ENCODE assay signal across 20 cellular contexts in genomic region chr11:72058416-72059034, GRCh38. TPM values are rescaled to one million over a fixed set of nuclear protein-coding genes. Genes with fewer than 3 reads are reported as not detected.
DNase-seq lines count a peak whose midpoint lies in the region; ATAC-seq, FAIRE-seq and TF ChIP-seq lines count a peak whose summit lies in the region.
"Had no signal": no experiment of that assay in that cellular context is flagged by ENCODE, and none has a peak within 500 bp of the region (broad histone marks: within the 10 kb centered on the region; RNA-seq: fewer than 3 reads in every experiment).

No MANE protein-coding gene starts in this region.

- TF ChIP-seq CTCF in brain (conservative IDR thresholded peaks at IDR 0.05) (no peak), HepG2 (CRISPR knock-in tag; IDR thresholded peaks at IDR 0.05) (no peak)

- H3K4me2 ChIP-seq in HepG2 (ENCODE audit: low read depth, low read length), result no peak overlapping the region

- CTCF ChIA-PET in HepG2 (lab: Yijun Ruan, JAX; ENCODE audit: low intra/inter-chr PET ratio, low total read pairs), result no interaction called here

- H3K4me1 ChIP-seq in HepG2 (ENCODE audit: insufficient read depth, low read length), result no peaks in the 10 kb centered on the region
- H3K4me1 ChIP-seq: ascending aorta had no signal

- peaks cover 0 to 5% of the 10 kb centered on the region in 2 experiments; a peak in 1 of 5 replicates for H3K36me3 ChIP-seq in HepG2 (replicated peaks in 1 of 2; ENCODE audit: control insufficient read depth in 1 of 2, insufficient read depth in 2 of 2, low read length in 2 of 2)
- H3K36me3 ChIP-seq: ascending aorta had no signal

- H3K9me3 Mint-ChIP-seq in brain, result no peaks in the 10 kb centered on the region
- H3K9me3 Mint-ChIP-seq: CD14-positive monocyte; endodermal cell; naive thymus-derived CD8-positive, alpha-beta T cell; stimulated activated effector memory CD8-positive, alpha-beta T cell treated with anti-CD3 and anti-CD28 coated beads, Interleukin-12 subunit alpha, Interleukin-12 subunit beta, amount 100 ng/mL, for 72 hours had no signal

- H3K27me3 ChIP-seq in HepG2 (ENCODE audit: control insufficient read depth in 1 of 2, insufficient read depth in 2 of 2, low read length in 2 of 2), result no peaks in the 10 kb centered on the region
- H3K27me3 ChIP-seq: ascending aorta, heart right ventricle had no signal

- FAIRE-seq in HepG2 (lab: Jason Lieb, UNC), result no peak
- FAIRE-seq: GM18507 had no signal

- no peak for TF ChIP-seq EP300 in HepG2 (IDR thresholded peaks at IDR 0.05; ENCODE audit: low read depth in 2 of 2, low read length in 2 of 2)
- TF ChIP-seq EP300 in HepG2 (CRISPR knock-in tag; IDR thresholded peaks at IDR 0.05; ENCODE audit: borderline replicate concordance), result no peak

- WGBS in HepG2 (ENCODE audit: low lambda C conversion rate), result 97% methylated on average over 3 of the region's 3 CpGs

- TF ChIP-seq POLR2A in HepG2 (IDR thresholded peaks at IDR 0.05; ENCODE audit: insufficient read depth in 1 of 2, low read depth in 2 of 2, low read length in 2 of 2), result no peak

- H3K4me1 Mint-ChIP-seq in brain, result peaks cover 19% of the 10 kb centered on the region
- H3K4me1 Mint-ChIP-seq: endodermal cell; stimulated activated effector memory CD8-positive, alpha-beta T cell treated with anti-CD3 and anti-CD28 coated beads, Interleukin-12 subunit alpha, Interleukin-12 subunit beta, amount 100 ng/mL, for 72 hours had no signal

- H4K20me1 ChIP-seq in HepG2 (ENCODE audit: insufficient read depth, low read length), result no peaks in the 10 kb centered on the region

- POLR2A ChIA-PET in HepG2 (lab: Yijun Ruan, JAX), result no interaction called here

- peaks cover 3% of the 10 kb centered on the region for H3K79me2 ChIP-seq in HepG2 (ENCODE audit: insufficient read depth, low read length)

- peak overlapping the region in 1 of 5 experiments; percentile 7 for H3K4me3 Mint-ChIP-seq in brain
- H3K4me3 Mint-ChIP-seq: CD14-positive monocyte; endodermal cell; naive thymus-derived CD8-positive, alpha-beta T cell; stimulated activated effector memory CD8-positive, alpha-beta T cell treated with anti-CD3 and anti-CD28 coated beads, Interleukin-12 subunit alpha, Interleukin-12 subunit beta, amount 100 ng/mL, for 72 hours had no signal

- H3K9me3 ChIP-seq in HepG2 (ENCODE audit: low read length), result no peaks in the 10 kb centered on the region
- H3K9me3 ChIP-seq: ascending aorta, HAP-1, heart right ventricle had no signal

- no peak overlapping the region for H3K9ac ChIP-seq in HepG2 (ENCODE audit: insufficient read depth, low read depth, low read length)

- BruUV-seq in HepG2 (replicated peaks; lab: Mats Ljungman, UMichigan), result no TSS peak

- no peak overlapping the region for H2AFZ ChIP-seq in HepG2 (ENCODE audit: low read length)

- peaks cover 18% of the 10 kb centered on the region for H3K36me3 Mint-ChIP-seq in brain

- intact Hi-C loops in HepG2 (cut with micrococcal nuclease; ENCODE audit: unreplicated experiment), result no loop called here

- TF ChIP-seq RAD21 in HepG2 (CRISPR knock-in tag; IDR thresholded peaks at IDR 0.05), result no peak

- peak; percentile 13 for DNase-seq in GM03348 (ENCODE audit: low spot score)
- DNase-seq in NCI-H2171 treated with DMSO at 0.1 percent for 48 hours (lab: John Stamatoyannopoulos, UW), result peak; percentile 88
- no peak for DNase-seq in HepG2 (ENCODE audit: low spot score)
- no peak for DNase-seq in NK-92 (lab: John Stamatoyannopoulos, UW; ENCODE audit: unreplicated experiment)
- no peak for DNase-seq in ureter (ENCODE audit: low spot score)
- no peak for DNase-seq in NCI-H1048 (lab: John Stamatoyannopoulos, UW)
- DNase-seq: endodermal cell; heart right ventricle; left colon; naive thymus-derived CD8-positive, alpha-beta T cell; NK-92 treated with Interleukin-12 subunit alpha and Interleukin-12 subunit beta, amount 100 ng/mL, for 24 hours; stimulated activated CD4-positive, alpha-beta T cell treated with anti-CD3 and anti-CD28 coated beads, Interleukin-4, amount 100 ng/mL, for 24 hours; T1000 had no signal

- no peak overlapping the region for H3K27ac ChIP-seq in HepG2 (ENCODE audit: extremely low read length, insufficient read depth, low read length)
- H3K27ac ChIP-seq: ascending aorta, heart right ventricle had no signal

- in situ Hi-C loops in HepG2 (cut with HindIII; ENCODE audit: extremely low pct_ligation_motif_present, low pct_unique_long_range_greater_than_20kb), result no loop called here

- H3K4me3 ChIP-seq in HepG2 (replicated peaks in 1 of 3; ENCODE audit: insufficient read depth in 1 of 3, low read depth in 2 of 3, low read length in 3 of 3), result no peak overlapping the region
- H3K4me3 ChIP-seq: ascending aorta, HAP-1, heart right ventricle had no signal

- H3K27ac Mint-ChIP-seq in brain, result peak overlapping the region; percentile 17 to 84 (median 58)
- H3K27ac Mint-ChIP-seq: endodermal cell; stimulated activated effector memory CD8-positive, alpha-beta T cell treated with anti-CD3 and anti-CD28 coated beads, Interleukin-12 subunit alpha, Interleukin-12 subunit beta, amount 100 ng/mL, for 72 hours had no signal

- ATAC-seq in HepG2 (no peak), GM21825 (IDR thresholded peaks at IDR 0.05; ENCODE audit: unreplicated experiment) (no peak)
- ATAC-seq: left colon; naive thymus-derived CD8-positive, alpha-beta T cell; stimulated activated effector memory CD8-positive, alpha-beta T cell treated with anti-CD3 and anti-CD28 coated beads, Interleukin-12 subunit alpha, Interleukin-12 subunit beta, amount 100 ng/mL, for 72 hours had no signal

- H3K27me3 Mint-ChIP-seq in brain, result no peaks in the 10 kb centered on the region
- H3K27me3 Mint-ChIP-seq: naive thymus-derived CD8-positive, alpha-beta T cell had no signal

RNA-seq across cellular contexts. Expression of gene NUMA1, which starts 21.8 kb away (rescaled TPM):
- polyA plus RNA-seq in brain (ENCODE audit: insufficient read depth, low read depth, low replicate concordance) (419 TPM), HepG2 (2011; rRNA removed) (57.3 and 65.8 TPM in 2 replicates)
- total RNA-seq in HepG2 (2016; rRNA removed; fragmentation: Illumina TruSeq; extraction: Trizol) (60.2 and 67.7 TPM in 2 replicates), ureter (264 TPM)
- total RNA-seq in HepG2 (2016; cell fraction: cytosol; rRNA removed; fragmentation: Illumina TruSeq; extraction: Trizol; ENCODE audit: low read depth), result 5.2 and 6.6 TPM in 2 replicates
- 55.8 and 59.6 TPM in 2 replicates for total RNA-seq in HepG2 (2016; cell fraction: insoluble cytoplasmic fraction; rRNA removed; fragmentation: Illumina TruSeq; extraction: Trizol)
- 16.9 and 17.1 TPM in 2 replicates for total RNA-seq in HepG2 (2016; cell fraction: membrane; rRNA removed; fragmentation: Illumina TruSeq; extraction: Trizol)
- 51.9 and 58.7 TPM in 2 replicates for total RNA-seq in HepG2 (2016; cell fraction: nucleus; rRNA removed; fragmentation: Illumina TruSeq; extraction: Trizol)
- polyA plus RNA-seq in HepG2 (2011; cell fraction: cytosol; rRNA removed), result 23.8 and 38.7 TPM in 2 replicates
- polyA plus RNA-seq in HepG2 (2011; cell fraction: nucleus; rRNA removed), result 197 and 254 TPM in 2 replicates
- 47.1 and 54.6 TPM in 2 replicates for polyA plus RNA-seq in HepG2 (2012)
- polyA plus RNA-seq in HepG2 (2016; cell fraction: cytosol; fragmentation: Illumina TruSeq; extraction: Trizol; ENCODE audit: low read depth), result 2.2 and 2.8 TPM in 2 replicates
- polyA plus RNA-seq in HepG2 (2016; cell fraction: insoluble cytoplasmic fraction; fragmentation: Illumina TruSeq; extraction: Trizol; ENCODE audit: low read depth), result 26.9 and 40.2 TPM in 2 replicates
- polyA plus RNA-seq in HepG2 (2016; cell fraction: membrane; fragmentation: Illumina TruSeq; extraction: Trizol; ENCODE audit: low read depth), result 4.8 and 6.1 TPM in 2 replicates
- polyA plus RNA-seq in HepG2 (2016; cell fraction: nucleus; fragmentation: Illumina TruSeq; extraction: Trizol; ENCODE audit: insufficient read depth, low read depth), result 97.1 and 105 TPM in 2 replicates
- polyA minus RNA-seq in HepG2 (2011; rRNA and poly(A)+ RNA removed; ENCODE audit: low replicate concordance), result 229 and 402 TPM in 2 replicates
- polyA minus RNA-seq in HepG2 (2011; cell fraction: cytosol; rRNA and poly(A)+ RNA removed), result 45.5 and 48.0 TPM in 2 replicates
- polyA minus RNA-seq in HepG2 (2011; cell fraction: nucleus; rRNA and poly(A)+ RNA removed), result 93.7 and 98.8 TPM in 2 replicates

RNA-seq across cellular contexts. Expression of gene LRRC51, which starts 22.1 kb away (rescaled TPM):
- polyA plus RNA-seq in brain (ENCODE audit: insufficient read depth, low read depth, low replicate concordance), result 40.8 TPM
- total RNA-seq in HepG2 (2016; rRNA removed; fragmentation: Illumina TruSeq; extraction: Trizol), result 6.0 and 6.4 TPM in 2 replicates
- 5.0 and 9.1 TPM in 2 replicates for total RNA-seq in HepG2 (2016; cell fraction: cytosol; rRNA removed; fragmentation: Illumina TruSeq; extraction: Trizol; ENCODE audit: low read depth)
- 5.4 and 7.4 TPM in 2 replicates for total RNA-seq in HepG2 (2016; cell fraction: insoluble cytoplasmic fraction; rRNA removed; fragmentation: Illumina TruSeq; extraction: Trizol)
- total RNA-seq in HepG2 (2016; cell fraction: membrane; rRNA removed; fragmentation: Illumina TruSeq; extraction: Trizol), result 11.2 and 16.0 TPM in 2 replicates
- 1.8 TPM in 2 replicates for total RNA-seq in HepG2 (2016; cell fraction: nucleus; rRNA removed; fragmentation: Illumina TruSeq; extraction: Trizol)
- polyA plus RNA-seq in HepG2 (2011; rRNA removed), result 3.4 and 5.3 TPM in 2 replicates
- polyA plus RNA-seq in HepG2 (2011; cell fraction: cytosol; rRNA removed), result 4.4 and 18.0 TPM in 2 replicates
- polyA plus RNA-seq in HepG2 (2011; cell fraction: nucleus; rRNA removed), result 3.6 and 3.9 TPM in 2 replicates
- polyA plus RNA-seq in HepG2 (2012), result 2.3 and 4.8 TPM in 2 replicates
- polyA plus RNA-seq in HepG2 (2016; cell fraction: cytosol; fragmentation: Illumina TruSeq; extraction: Trizol; ENCODE audit: low read depth), result 11.7 and 14.5 TPM in 2 replicates
- 6.4 and 8.4 TPM in 2 replicates for polyA plus RNA-seq in HepG2 (2016; cell fraction: insoluble cytoplasmic fraction; fragmentation: Illumina TruSeq; extraction: Trizol; ENCODE audit: low read depth)
- polyA plus RNA-seq in HepG2 (2016; cell fraction: membrane; fragmentation: Illumina TruSeq; extraction: Trizol; ENCODE audit: low read depth), result 8.9 and 11.6 TPM in 2 replicates
- 6.2 and 7.2 TPM in 2 replicates for polyA plus RNA-seq in HepG2 (2016; cell fraction: nucleus; fragmentation: Illumina TruSeq; extraction: Trizol; ENCODE audit: insufficient read depth, low read depth)
- 3.6 and 14.5 TPM in 2 replicates for polyA minus RNA-seq in HepG2 (2011; rRNA and poly(A)+ RNA removed; ENCODE audit: low replicate concordance)
- 1.5 and 4.6 TPM in 2 replicates for polyA minus RNA-seq in HepG2 (2011; cell fraction: cytosol; rRNA and poly(A)+ RNA removed)
- polyA minus RNA-seq in HepG2 (2011; cell fraction: nucleus; rRNA and poly(A)+ RNA removed), result 1.3 and 1.6 TPM in 2 replicates
- 22.4 TPM for total RNA-seq in ureter

RNA-seq across cellular contexts. Expression of gene LAMTOR1, which starts 44.6 kb away (rescaled TPM):
- polyA plus RNA-seq in brain (ENCODE audit: insufficient read depth, low read depth, low replicate concordance) (180 TPM), HepG2 (2011; rRNA removed) (60.4 and 68.2 TPM in 2 replicates)
- total RNA-seq in HepG2 (2016; rRNA removed; fragmentation: Illumina TruSeq; extraction: Trizol) (63.4 and 66.0 TPM in 2 replicates), ureter (92.2 TPM)
- total RNA-seq in HepG2 (2016; cell fraction: cytosol; rRNA removed; fragmentation: Illumina TruSeq; extraction: Trizol; ENCODE audit: low read depth), result 126 and 135 TPM in 2 replicates
- 54.5 and 63.4 TPM in 2 replicates for total RNA-seq in HepG2 (2016; cell fraction: insoluble cytoplasmic fraction; rRNA removed; fragmentation: Illumina TruSeq; extraction: Trizol)
- 137 and 158 TPM in 2 replicates for total RNA-seq in HepG2 (2016; cell fraction: membrane; rRNA removed; fragmentation: Illumina TruSeq; extraction: Trizol)
- 32.3 and 35.3 TPM in 2 replicates for total RNA-seq in HepG2 (2016; cell fraction: nucleus; rRNA removed; fragmentation: Illumina TruSeq; extraction: Trizol)
- 55.4 and 70.7 TPM in 2 replicates for polyA plus RNA-seq in HepG2 (2011; cell fraction: cytosol; rRNA removed)
- 50.2 and 55.1 TPM in 2 replicates for polyA plus RNA-seq in HepG2 (2011; cell fraction: nucleus; rRNA removed)
- 45.2 and 46.6 TPM in 2 replicates for polyA plus RNA-seq in HepG2 (2012)
- polyA plus RNA-seq in HepG2 (2016; cell fraction: cytosol; fragmentation: Illumina TruSeq; extraction: Trizol; ENCODE audit: low read depth), result 209 and 215 TPM in 2 replicates
- 81.6 and 89.9 TPM in 2 replicates for polyA plus RNA-seq in HepG2 (2016; cell fraction: insoluble cytoplasmic fraction; fragmentation: Illumina TruSeq; extraction: Trizol; ENCODE audit: low read depth)
- 210 and 214 TPM in 2 replicates for polyA plus RNA-seq in HepG2 (2016; cell fraction: membrane; fragmentation: Illumina TruSeq; extraction: Trizol; ENCODE audit: low read depth)
- 62.0 and 71.8 TPM in 2 replicates for polyA plus RNA-seq in HepG2 (2016; cell fraction: nucleus; fragmentation: Illumina TruSeq; extraction: Trizol; ENCODE audit: insufficient read depth, low read depth)
- polyA minus RNA-seq in HepG2 (2011; rRNA and poly(A)+ RNA removed; ENCODE audit: low replicate concordance), result 222 and 285 TPM in 2 replicates
- polyA minus RNA-seq in HepG2 (2011; cell fraction: cytosol; rRNA and poly(A)+ RNA removed), result 43.9 and 45.7 TPM in 2 replicates
- 42.5 and 48.2 TPM in 2 replicates for polyA minus RNA-seq in HepG2 (2011; cell fraction: nucleus; rRNA and poly(A)+ RNA removed)

RNA-seq across cellular contexts. Expression of gene TOMT, which starts 47.2 kb away (rescaled TPM):
- polyA plus RNA-seq in brain (ENCODE audit: insufficient read depth, low read depth, low replicate concordance), result not detected
- total RNA-seq in HepG2 (2016; rRNA removed; fragmentation: Illumina TruSeq; extraction: Trizol), result not detected in 2 replicates
- not detected in 2 replicates for total RNA-seq in HepG2 (2016; cell fraction: cytosol; rRNA removed; fragmentation: Illumina TruSeq; extraction: Trizol; ENCODE audit: low read depth)
- total RNA-seq in HepG2 (2016; cell fraction: insoluble cytoplasmic fraction; rRNA removed; fragmentation: Illumina TruSeq; extraction: Trizol), result not detected in 2 replicates
- not detected in 2 replicates for total RNA-seq in HepG2 (2016; cell fraction: membrane; rRNA removed; fragmentation: Illumina TruSeq; extraction: Trizol)
- total RNA-seq in HepG2 (2016; cell fraction: nucleus; rRNA removed; fragmentation: Illumina TruSeq; extraction: Trizol), result not detected in 2 replicates
- polyA plus RNA-seq in HepG2 (2011; rRNA removed), result not detected in 2 replicates
- not detected in 2 replicates for polyA plus RNA-seq in HepG2 (2011; cell fraction: cytosol; rRNA removed)
- 0.18 TPM in 1 of 2 replicates, not detected in the other for polyA plus RNA-seq in HepG2 (2011; cell fraction: nucleus; rRNA removed)
- not detected in 2 replicates for polyA plus RNA-seq in HepG2 (2012)
- not detected in 2 replicates for polyA plus RNA-seq in HepG2 (2016; cell fraction: cytosol; fragmentation: Illumina TruSeq; extraction: Trizol; ENCODE audit: low read depth)
- polyA plus RNA-seq in HepG2 (2016; cell fraction: insoluble cytoplasmic fraction; fragmentation: Illumina TruSeq; extraction: Trizol; ENCODE audit: low read depth), result not detected in 2 replicates
- polyA plus RNA-seq in HepG2 (2016; cell fraction: membrane; fragmentation: Illumina TruSeq; extraction: Trizol; ENCODE audit: low read depth), result not detected in 2 replicates
- polyA plus RNA-seq in HepG2 (2016; cell fraction: nucleus; fragmentation: Illumina TruSeq; extraction: Trizol; ENCODE audit: insufficient read depth, low read depth), result not detected in 2 replicates
- polyA minus RNA-seq in HepG2 (2011; rRNA and poly(A)+ RNA removed; ENCODE audit: low replicate concordance), result not detected in 2 replicates
- polyA minus RNA-seq in HepG2 (2011; cell fraction: cytosol; rRNA and poly(A)+ RNA removed), result not detected in 2 replicates
- not detected in 2 replicates for polyA minus RNA-seq in HepG2 (2011; cell fraction: nucleus; rRNA and poly(A)+ RNA removed)
- total RNA-seq in ureter, result not detected
- total RNA-seq: ascending aorta; endodermal cell; left colon; naive thymus-derived CD8-positive, alpha-beta T cell had no signal
- polyA plus RNA-seq: CD14-positive monocyte; heart right ventricle; naive thymus-derived CD8-positive, alpha-beta T cell had no signal

RNA-seq across cellular contexts. Expression of gene ANAPC15, which starts 54.0 kb away (rescaled TPM):
- polyA plus RNA-seq in brain (ENCODE audit: insufficient read depth, low read depth, low replicate concordance) (105 TPM), HepG2 (2011; rRNA removed) (16.5 and 18.8 TPM in 2 replicates)
- total RNA-seq in HepG2 (2016; rRNA removed; fragmentation: Illumina TruSeq; extraction: Trizol) (25.2 and 25.7 TPM in 2 replicates), ureter (43.6 TPM)
- total RNA-seq in HepG2 (2016; cell fraction: cytosol; rRNA removed; fragmentation: Illumina TruSeq; extraction: Trizol; ENCODE audit: low read depth), result 42.2 and 48.2 TPM in 2 replicates
- 24.5 and 26.9 TPM in 2 replicates for total RNA-seq in HepG2 (2016; cell fraction: insoluble cytoplasmic fraction; rRNA removed; fragmentation: Illumina TruSeq; extraction: Trizol)
- total RNA-seq in HepG2 (2016; cell fraction: membrane; rRNA removed; fragmentation: Illumina TruSeq; extraction: Trizol), result 37.1 and 49.0 TPM in 2 replicates
- 16.1 and 21.3 TPM in 2 replicates for total RNA-seq in HepG2 (2016; cell fraction: nucleus; rRNA removed; fragmentation: Illumina TruSeq; extraction: Trizol)
- polyA plus RNA-seq in HepG2 (2011; cell fraction: cytosol; rRNA removed), result 19.3 and 19.5 TPM in 2 replicates
- polyA plus RNA-seq in HepG2 (2011; cell fraction: nucleus; rRNA removed), result 13.9 and 15.6 TPM in 2 replicates
- 13.7 and 14.9 TPM in 2 replicates for polyA plus RNA-seq in HepG2 (2012)
- 44.0 and 55.6 TPM in 2 replicates for polyA plus RNA-seq in HepG2 (2016; cell fraction: cytosol; fragmentation: Illumina TruSeq; extraction: Trizol; ENCODE audit: low read depth)
- polyA plus RNA-seq in HepG2 (2016; cell fraction: insoluble cytoplasmic fraction; fragmentation: Illumina TruSeq; extraction: Trizol; ENCODE audit: low read depth), result 22.3 and 27.7 TPM in 2 replicates
- polyA plus RNA-seq in HepG2 (2016; cell fraction: membrane; fragmentation: Illumina TruSeq; extraction: Trizol; ENCODE audit: low read depth), result 39.1 and 47.1 TPM in 2 replicates
- 19.5 and 20.8 TPM in 2 replicates for polyA plus RNA-seq in HepG2 (2016; cell fraction: nucleus; fragmentation: Illumina TruSeq; extraction: Trizol; ENCODE audit: insufficient read depth, low read depth)
- polyA minus RNA-seq in HepG2 (2011; rRNA and poly(A)+ RNA removed; ENCODE audit: low replicate concordance), result 13.6 and 56.8 TPM in 2 replicates
- 2.2 and 3.7 TPM in 2 replicates for polyA minus RNA-seq in HepG2 (2011; cell fraction: cytosol; rRNA and poly(A)+ RNA removed)
- polyA minus RNA-seq in HepG2 (2011; cell fraction: nucleus; rRNA and poly(A)+ RNA removed), result 16.4 and 21.0 TPM in 2 replicates
- total RNA-seq: ascending aorta had no signal

Comparison
In these comparisons a context has a peak if more than half of its experiments do, and no peak if none do; other contexts are left out.
1. DNase-seq: peak in GM03348 (single experiment) and NCI-H2171 treated with DMSO at 0.1 percent for 48 hours (single experiment); none in HepG2 (single experiment), NK-92 (single experiment), ureter (single experiment) and NCI-H1048 (single experiment).